In genomic region chr2:149044500-149044899, GRCh38 we compare ENCODE assay signal across 34 cellular contexts.
"Had no signal": no experiment of that assay in that cellular context is flagged by ENCODE, and none has a peak within 500 bp of the region (broad histone marks: within the 10 kb centered on the region; RNA-seq: fewer than 3 reads in every experiment).

No MANE protein-coding gene starts in this region.

- H3K36me3 ChIP-seq: MG63 had no signal

- H3K27ac ChIP-seq: KMS-11 had no signal

- H3K4me3 ChIP-seq: MG63 had no signal

- H3K4me2 ChIP-seq: KMS-11 had no signal

- H3K27me3 ChIP-seq: MG63 had no signal

- DNase-seq: Karpas-422, Kasumi-1, MG63, MM.1S, MV-4-11, NCI-H1048, NCI-H1092, NCI-H1092 treated with DMSO at 0.1 percent for 48 hours, NCI-H1105, NCI-H1105 treated with DMSO at 0.1 percent for 48 hours, NCI-H1417, NCI-H1417 treated with DMSO at 0.1 percent for 48 hours, NCI-H1436, NCI-H1436 treated with DMSO at 0.1 percent for 48 hours, NCI-H146, NCI-H1694, NCI-H1694 treated with DMSO at 0.1 percent for 48 hours, NCI-H187, NCI-H187 treated with DMSO at 0.1 percent for 48 hours, NCI-H1930, NCI-H2029, NCI-H2029 treated with DMSO at 0.1 percent for 48 hours, NCI-H2081, NCI-H2081 treated with DMSO at 0.1 percent for 48 hours, NCI-H2107, NCI-H2171, NCI-H2171 treated with DMSO at 0.1 percent for 48 hours, NCI-H2227 treated with DMSO at 0.1 percent for 48 hours, NCI-H345, NCI-H446, NCI-H446 treated with DMSO at 0.1 percent for 48 hours, NCI-H510A, NCI-H510A treated with DMSO at 0.1 percent for 48 hours had no signal

- H3K9ac ChIP-seq: KMS-11 had no signal
